ENCODE assay signal across 10 cellular contexts in the genomic region with DNA sequence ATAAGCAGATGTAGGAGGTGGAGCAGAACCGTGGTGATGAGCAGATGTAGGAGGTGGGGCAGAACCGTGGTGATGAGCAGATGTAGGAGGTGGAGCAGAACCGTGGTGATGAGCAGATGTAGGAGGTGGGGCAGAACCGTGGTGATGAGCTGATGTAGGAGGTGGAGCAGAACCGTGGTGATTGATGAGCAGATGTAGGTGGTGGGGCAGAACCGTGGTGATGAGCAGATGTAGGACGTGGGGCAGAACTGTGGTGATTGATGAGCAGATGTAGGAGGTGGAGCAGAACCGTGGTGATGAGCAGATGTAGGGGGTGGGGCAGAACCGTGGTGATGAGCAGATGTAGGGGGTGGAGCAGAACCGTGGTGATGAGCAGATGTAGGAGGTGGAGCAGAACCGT. TPM values are rescaled to one million over a fixed set of nuclear protein-coding genes. Genes with fewer than 3 reads are reported as not detected.
DNase-seq lines count a peak whose midpoint lies in the region; ATAC-seq, FAIRE-seq and TF ChIP-seq lines count a peak whose summit lies in the region.
"Not testable (repeated sequence)": the region's sequence is repeated elsewhere in the genome, so short reads cannot be mapped to it uniquely, and the experiment has no call there.
"Had no signal": no experiment of that assay in that cellular context is flagged by ENCODE, and none has a peak within 500 bp of the region (broad histone marks: within the 10 kb centered on the region; RNA-seq: fewer than 3 reads in every experiment).

No MANE protein-coding gene starts in this region.

- peaks cover 20% of the 10 kb centered on the region for H3K4me1 Mint-ChIP-seq in stimulated activated memory B cell treated with anti-CD40 and anti-IgM and Interleukin-4, amounts not matched to agents 10 μg/mL and 1 μg/mL and 100 μg/mL, for 72 hours

- H3K36me3 Mint-ChIP-seq in stimulated activated memory B cell treated with anti-CD40 and anti-IgM and Interleukin-4, amounts not matched to agents 10 μg/mL and 1 μg/mL and 100 μg/mL, for 72 hours: not testable (repeated sequence)

- POLR2A ChIA-PET in OCI-LY7 (lab: Charles Lee): interaction anchor here (1.0 kb wide), 1 partner anchor 38 kb away, joined by 3 read pairs; no protein-coding TSS in a partner anchor

- not testable (repeated sequence) for H3K4me2 ChIP-seq in OCI-LY7 (ENCODE audit: low read length)

- not testable (repeated sequence) for H3K9ac ChIP-seq in kidney (ENCODE audit: low read length in 2 of 2)

- peak overlapping the region; percentile 78 for H3K27ac ChIP-seq in OCI-LY7 (ENCODE audit: low read depth, low read length, poor library complexity, severe bottlenecking)
- not testable (repeated sequence) for H3K27ac ChIP-seq in kidney (ENCODE audit: low read depth in 2 of 2, low read length in 2 of 2)

- peak overlapping the region; percentile 21 for H3K4me3 Mint-ChIP-seq in stimulated activated memory B cell treated with anti-CD40 and anti-IgM and Interleukin-4, amounts not matched to agents 10 μg/mL and 1 μg/mL and 100 μg/mL, for 72 hours

- CTCF ChIA-PET in OCI-LY7 (lab: Charles Lee; ENCODE audit: unreplicated experiment): not testable (repeated sequence)

- not testable (repeated sequence) for H3K27ac Mint-ChIP-seq in stimulated activated memory B cell treated with anti-CD40 and anti-IgM and Interleukin-4, amounts not matched to agents 10 μg/mL and 1 μg/mL and 100 μg/mL, for 72 hours

- not testable (repeated sequence) for BruUV-seq in OCI-LY7 (replicated peaks; lab: Mats Ljungman, UMichigan)

- H4K20me1 ChIP-seq in OCI-LY7 (ENCODE audit: insufficient read depth, low read length): not testable (repeated sequence)

- not testable (repeated sequence) for H3K9me3 ChIP-seq in OCI-LY7 (ENCODE audit: low read length); kidney (ENCODE audit: control insufficient read depth in 1 of 2, low read length in 2 of 2)

- H2AFZ ChIP-seq in OCI-LY7 (ENCODE audit: low read length): not testable (repeated sequence)

- H3K9me3 Mint-ChIP-seq in stimulated activated memory B cell treated with anti-CD40 and anti-IgM and Interleukin-4, amounts not matched to agents 10 μg/mL and 1 μg/mL and 100 μg/mL, for 72 hours: peaks cover 19% of the 10 kb centered on the region

- not testable (repeated sequence) for H3K4me3 ChIP-seq in OCI-LY7 (ENCODE audit: low read depth, low read length, poor library complexity, severe bottlenecking); kidney (ENCODE audit: low read length in 2 of 2)

- intact Hi-C loops in OCI-LY7 (cut with micrococcal nuclease; ENCODE audit: unreplicated experiment): loop anchor here (1.0 kb wide), 1 partner anchor 129 kb away; no protein-coding TSS in a partner anchor
- intact Hi-C loops in kidney (cut with DNase I): not testable (repeated sequence)

- H3K9me2 ChIP-seq in OCI-LY7 (ENCODE audit: insufficient read depth, low read length): not testable (repeated sequence)

- H3K4me1 ChIP-seq in OCI-LY7 (ENCODE audit: insufficient read depth, low read length, poor library complexity, severe bottlenecking): peaks cover 37% of the 10 kb centered on the region
- not testable (repeated sequence) for H3K4me1 ChIP-seq in kidney (ENCODE audit: control insufficient read depth in 1 of 2, insufficient read depth in 1 of 2, low read depth in 1 of 2, low read length in 2 of 2)

- not testable (repeated sequence) for H3K79me2 ChIP-seq in OCI-LY7 (ENCODE audit: insufficient read depth, low read depth, low read length)

- not testable (repeated sequence) for TF ChIP-seq CTCF in OCI-LY7 (conservative IDR thresholded peaks at IDR 0.05; ENCODE audit: low read length); kidney (IDR thresholded peaks at IDR 0.05; ENCODE audit: borderline replicate concordance, extremely low read depth, insufficient read depth)

- H3K27me3 Mint-ChIP-seq in stimulated activated memory B cell treated with anti-CD40 and anti-IgM and Interleukin-4, amounts not matched to agents 10 μg/mL and 1 μg/mL and 100 μg/mL, for 72 hours: peaks cover 35% of the 10 kb centered on the region

- H3K36me3 ChIP-seq in OCI-LY7 (ENCODE audit: insufficient read depth, low read length); kidney (ENCODE audit: control insufficient read depth in 1 of 2, insufficient read depth in 2 of 2, low read length in 2 of 2): not testable (repeated sequence)

- DNase-seq in DMS 273 (lab: John Stamatoyannopoulos, UW; ENCODE audit: unreplicated experiment) (peak; percentile 76), NAMALWA (ENCODE audit: low spot score) (peak; percentile 76), OCI-LY7 (ENCODE audit: low spot score) (peak; percentile 50), activated T-cell treated with anti-CD3 and anti-CD28 coated beads for 24 hours (ENCODE audit: low read depth) (peak; percentile 8), kidney (peak; percentile 3)
- peak; percentile 5 for DNase-seq in activated T-helper 9 cell treated with anti-CD3 and anti-CD28 coated beads, Interleukin-2, amount 50 U/mL, for 16 hours (ENCODE audit: low read depth)

- not testable (repeated sequence) for FAIRE-seq in kidney (lab: Jason Lieb, UNC)

- ATAC-seq in stimulated activated memory B cell treated with anti-CD40 and anti-IgM and Interleukin-4, amounts not matched to agents 10 μg/mL and 1 μg/mL and 100 μg/mL, for 72 hours: not testable (repeated sequence)

RNA-seq across cellular contexts. Expression of a gene that starts 27.0 kb away (rescaled TPM):
- total RNA-seq in OCI-LY7 (2014; rRNA removed; shearing (Covaris generic)): 0.16 and 0.67 TPM in 2 replicates
- total RNA-seq in OCI-LY7 (2022): 0.44 and 0.59 TPM in 2 replicates
- total RNA-seq in kidney: 1.9 TPM
- polyA plus RNA-seq in kidney (ENCODE audit: insufficient read depth, low read depth, low replicate concordance): 0.99 TPM
- total RNA-seq: CD4-positive, CD25-positive, alpha-beta regulatory T cell; RPMI7951 had no signal
- polyA plus RNA-seq: CD4-positive, CD25-positive, alpha-beta regulatory T cell; IgD-negative memory B cell had no signal

RNA-seq across cellular contexts. Expression of a gene that starts 37.3 kb away (rescaled TPM):
- 21.6 and 30.2 TPM in 2 replicates for total RNA-seq in OCI-LY7 (2014; rRNA removed; shearing (Covaris generic))
- total RNA-seq in OCI-LY7 (2022) (29.1 and 33.0 TPM in 2 replicates), kidney (23.4 TPM)
- 18.4 TPM for polyA plus RNA-seq in kidney (ENCODE audit: insufficient read depth, low read depth, low replicate concordance)

Comparison
In these comparisons a context has a peak if more than half of its experiments do, and no peak if none do; other contexts are left out.
1. DNase-seq: peak in every context shown above with its lines; median percentile 76 in DMS 273; 76 in NAMALWA; 50 in OCI-LY7; 8 in activated T-cell treated with anti-CD3 and anti-CD28 coated beads for 24 hours; 5 in activated T-helper 9 cell treated with anti-CD3 and anti-CD28 coated beads, Interleukin-2, amount 50 U/mL, for 16 hours; 3 in kidney.